ENCODE assay signal across 19 cellular contexts in genomic region chr3:127716334-127716733, GRCh38. TPM values are rescaled to one million over a fixed set of nuclear protein-coding genes. Genes with fewer than 3 reads are reported as not detected.
DNase-seq lines count a peak whose midpoint lies in the region; ATAC-seq and TF ChIP-seq lines count a peak whose summit lies in the region.
"Had no signal": no experiment of that assay in that cellular context is flagged by ENCODE, and none has a peak within 500 bp of the region (broad histone marks: within the 10 kb centered on the region; RNA-seq: fewer than 3 reads in every experiment).

No MANE protein-coding gene starts in this region.

- no peaks in the 10 kb centered on the region for H3K9me3 ChIP-seq in right atrium auricular region
- H3K9me3 ChIP-seq: Peyer's patch had no signal

- H3K4me1 ChIP-seq in KMS-11 (ENCODE audit: low read depth, poor library complexity, severe bottlenecking) (peaks cover 34% of the 10 kb centered on the region), right atrium auricular region (peaks cover 0 to 77% of the 10 kb centered on the region in 2 donors)

- H3K27me3 ChIP-seq in KMS-11 (ENCODE audit: insufficient read depth, low read depth) (no peaks in the 10 kb centered on the region), right atrium auricular region (no peaks in the 10 kb centered on the region)
- H3K27me3 ChIP-seq: Peyer's patch had no signal

- ATAC-seq in sciatic nerve: no peak

- H3K79me2 ChIP-seq in KMS-11 (ENCODE audit: insufficient read depth, low read depth): no peaks in the 10 kb centered on the region

- peak; percentile 30 for DNase-seq in G401 (ENCODE audit: low spot score)
- DNase-seq in right atrium auricular region (ENCODE audit: low spot score): no peak
- peak; percentile 9 for DNase-seq in sciatic nerve (ENCODE audit: low spot score)
- DNase-seq in GM10266 (ENCODE audit: extremely low spot score): no peak
- DNase-seq in GOT3 (lab: John Stamatoyannopoulos, UW): no peak
- no peak for DNase-seq in RPMI8226
- DNase-seq: ACHN; DMS79; H9; NCI-H1105; NCI-H2081; NCI-H2171 treated with DMSO at 0.1 percent for 48 hours; NCI-H748 treated with DMSO at 0.1 percent for 48 hours; NK-92 treated with Interleukin-12 subunit alpha and Interleukin-12 subunit beta, amount 100 ng/mL, for 24 hours; SHP77 had no signal

- intact Hi-C loops in sciatic nerve (cut with DNase I): no loop called here

- no peak overlapping the region for H2AFZ ChIP-seq in KMS-11 (ENCODE audit: low read depth)

- H3K4me3 ChIP-seq in KMS-11 (IDR thresholded peaks at IDR 0.05; ENCODE audit: insufficient read depth, low read depth, low read length) (no peak overlapping the region), right atrium auricular region (no peak overlapping the region)
- H3K4me3 ChIP-seq: Peyer's patch, SK-N-MC had no signal

- H3K9ac ChIP-seq in KMS-11: no peak overlapping the region

- TF ChIP-seq CTCF in KMS-11 (conservative IDR thresholded peaks at IDR 0.05; ENCODE audit: low read depth, low read length) (no peak), right atrium auricular region (IDR thresholded peaks at IDR 0.05) (no peak), GM10266 (IDR thresholded peaks at IDR 0.05; ENCODE audit: control insufficient read depth, insufficient read depth, low read depth, missing control alignments) (no peak)

- no peak overlapping the region for H3K27ac ChIP-seq in KMS-11
- H3K27ac ChIP-seq in right atrium auricular region: peak overlapping the region; percentile 56 to 78
- H3K27ac ChIP-seq: C4-2B, Peyer's patch, SK-N-MC had no signal

- H3K36me3 ChIP-seq in KMS-11 (ENCODE audit: insufficient read depth): no peaks in the 10 kb centered on the region
- H3K36me3 ChIP-seq in right atrium auricular region: peaks cover 18% of the 10 kb centered on the region

- no peaks in the 10 kb centered on the region for H4K20me1 ChIP-seq in KMS-11 (ENCODE audit: insufficient read depth)

- peak overlapping the region; percentile 74; the same call in 1 of the 2 replicates for H3K4me2 ChIP-seq in KMS-11

- in situ Hi-C loops in G401 (cut with HindIII; ENCODE audit: low sequenced_read_pairs): no loop called here

RNA-seq across cellular contexts. Expression of gene ABTB1, which starts 43.6 kb away (rescaled TPM):
- total RNA-seq in G401 (2014; rRNA removed; shearing (Covaris generic)): 4.0 and 4.8 TPM in 2 replicates
- 10 to 100 TPM; 14.9 to 16.9 TPM for total RNA-seq in right atrium auricular region
- 98.8 TPM for total RNA-seq in sciatic nerve

Comparison
In these comparisons a context has a peak if more than half of its experiments do, and no peak if none do; other contexts are left out.
1. DNase-seq: peak in G401 (single experiment) and sciatic nerve (single experiment); none in right atrium auricular region (single experiment), GM10266 (single experiment), GOT3 (single experiment) and RPMI8226 (single experiment).